ENCODE assay signal across 25 cellular contexts in the genomic region with DNA sequence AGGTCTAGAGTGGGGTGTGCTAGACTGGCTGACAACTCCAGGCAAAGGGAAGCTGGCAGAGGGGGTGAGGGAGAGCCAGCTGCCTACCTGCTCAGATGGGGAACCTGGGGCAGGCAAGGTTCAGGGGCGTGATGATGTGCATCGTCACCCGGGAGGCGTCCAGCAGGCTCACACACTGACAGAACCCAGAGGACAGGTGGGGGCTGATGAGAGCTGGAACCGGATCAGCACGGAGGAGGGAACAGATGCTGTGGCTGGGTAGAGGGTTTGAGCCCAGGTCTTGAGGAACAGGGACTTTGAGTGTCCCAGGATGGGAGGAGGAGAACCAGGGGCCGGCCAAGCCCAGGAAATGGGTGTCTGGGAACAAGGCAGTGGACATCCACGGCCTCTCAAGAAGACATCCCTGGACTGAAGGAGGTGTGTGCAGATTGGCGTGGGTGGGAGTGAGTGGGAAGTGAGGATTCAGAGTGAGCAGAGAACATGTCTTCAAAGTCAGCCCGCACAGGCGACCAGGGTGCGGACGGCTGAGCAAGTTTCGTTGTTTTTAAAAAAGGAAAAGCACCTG. TPM values are rescaled to one million over a fixed set of nuclear protein-coding genes. Genes with fewer than 3 reads are reported as not detected.
DNase-seq lines count a peak whose midpoint lies in the region; ATAC-seq and TF ChIP-seq lines count a peak whose summit lies in the region.
"Had no signal": no experiment of that assay in that cellular context is flagged by ENCODE, and none has a peak within 500 bp of the region (broad histone marks: within the 10 kb centered on the region; RNA-seq: fewer than 3 reads in every experiment).

No MANE protein-coding gene starts in this region.

- H3K36me3 Mint-ChIP-seq in activated CD8-positive, alpha-beta T cell treated with anti-CD3 and anti-CD28 coated beads, Interleukin-2, amount 10 ng/mL, durations not matched to agents 7 days and 5 days (ENCODE audit: low read depth): no peaks in the 10 kb centered on the region
- H3K36me3 Mint-ChIP-seq: stimulated activated naive B cell treated with anti-CD40 and anti-IgM and Interleukin-4, amounts not matched to agents 10 μg/mL and 1 μg/mL and 100 μg/mL, for 72 hours had no signal

- peaks cover 10% of the 10 kb centered on the region for H3K4me1 Mint-ChIP-seq in activated CD8-positive, alpha-beta T cell treated with anti-CD3 and anti-CD28 coated beads, Interleukin-2, amount 10 ng/mL, durations not matched to agents 7 days and 5 days (ENCODE audit: low read depth)
- H3K4me1 Mint-ChIP-seq: endodermal cell had no signal

- POLR2A ChIA-PET in RWPE1 (lab: Yijun Ruan, JAX; ENCODE audit: low non-redundant PET): no interaction called here
- POLR2A ChIA-PET in activated CD8-positive, alpha-beta T cell treated with anti-CD3 and anti-CD28 coated beads, Interleukin-2, amount 10 ng/mL, durations not matched to agents 7 days and 5 days (lab: Charles Lee): no interaction called here

- TF ChIP-seq CTCF in Peyer's patch (IDR thresholded peaks at IDR 0.05): no peak
- no peak for TF ChIP-seq CTCF in dorsolateral prefrontal cortex (IDR thresholded peaks at IDR 0.05 in 54 of 56, conservative IDR thresholded peaks at IDR 0.05 in 2 of 56; ENCODE audit: low read depth in 1 of 56, partially characterized antibody in 56 of 56)
- TF ChIP-seq CTCF in RWPE1 (conservative IDR thresholded peaks at IDR 0.05; ENCODE audit: low read depth): no peak
- no peak for TF ChIP-seq CTCF in spleen (IDR thresholded peaks at IDR 0.05 in 8 of 11, conservative IDR thresholded peaks at IDR 0.05 in 3 of 11)

- no peak overlapping the region for H4K91ac ChIP-seq in neuronal stem cell (ENCODE audit: low read depth, low read length, poor library complexity)

- CTCF ChIA-PET in RWPE1 (lab: Yijun Ruan, JAX): interaction anchor here (1.0 kb wide), 1 partner anchor 86 kb away, joined by 5 read pairs; no protein-coding TSS in a partner anchor
- CTCF ChIA-PET in activated CD8-positive, alpha-beta T cell treated with anti-CD3 and anti-CD28 coated beads, Interleukin-2, amount 10 ng/mL, durations not matched to agents 7 days and 5 days (lab: Charles Lee): interaction anchor here (1.1 kb wide), 1 partner anchor 24 kb away, joined by 3 read pairs; no protein-coding TSS in a partner anchor

- WGBS in neuronal stem cell (ENCODE audit: extremely low coverage in 2 of 2, insufficient read length in 2 of 2, insufficient replicate concordance in 1 of 2), 2 donors: no CpG with 5 or more reads among the region's 14 CpGs
- WGBS in spleen, 5 donors: 83 to 91% (median 86%) methylated on average over 14 of the region's 14 CpGs

- no peak overlapping the region for H3K4me3 Mint-ChIP-seq in activated CD8-positive, alpha-beta T cell treated with anti-CD3 and anti-CD28 coated beads, Interleukin-2, amount 10 ng/mL, durations not matched to agents 7 days and 5 days
- H3K4me3 Mint-ChIP-seq: activated CD4-positive, alpha-beta T cell treated with anti-CD3 and anti-CD28 coated beads, Interleukin-2, amount 10 ng/mL, durations not matched to agents 24 days and 14 days; CD14-positive monocyte; endodermal cell; GM23338; nephron; stimulated activated naive B cell treated with anti-CD40 and anti-IgM and Interleukin-4, amounts not matched to agents 10 μg/mL and 1 μg/mL and 100 μg/mL, for 72 hours; T-helper 2 cell treated with Interferon-gamma antibody and Interleukin-4, amounts not matched to agents 5 μg/mL and 100 μg/mL, for 36 hours had no signal

- H3K9me3 ChIP-seq in Peyer's patch: no peaks in the 10 kb centered on the region
- H3K9me3 ChIP-seq in neuronal stem cell (replicated peaks in 1 of 2; ENCODE audit: control insufficient read depth in 2 of 2, insufficient read depth in 1 of 2, low read depth in 1 of 2, low read length in 2 of 2): peaks cover 2 to 3% of the 10 kb centered on the region in 2 donors
- H3K9me3 ChIP-seq in spleen: no peaks in the 10 kb centered on the region
- H3K9me3 ChIP-seq: esophagus squamous epithelium, vagina had no signal

- no peak overlapping the region for H3K4me2 ChIP-seq in neuronal stem cell (ENCODE audit: insufficient read depth, low read length, poor library complexity, severe bottlenecking)
- H3K4me2 ChIP-seq: GM23338 had no signal

- H3K4ac ChIP-seq in neuronal stem cell (ENCODE audit: low read length): no peak overlapping the region

- peak overlapping the region; percentile 6 for H2BK15ac ChIP-seq in neuronal stem cell (ENCODE audit: low read length)

- H3K14ac ChIP-seq in neuronal stem cell (ENCODE audit: low read length): no peak overlapping the region

- no peak overlapping the region for H2AFZ ChIP-seq in neuronal stem cell (ENCODE audit: low read length)
- H2AFZ ChIP-seq: GM23338 had no signal

- H3K27me3 ChIP-seq in Peyer's patch: peaks cover 0 to 11% of the 10 kb centered on the region in 2 donors
- peaks cover 0 to 36% (median 9%) of the 10 kb centered on the region in 45 donors for H3K27me3 ChIP-seq in dorsolateral prefrontal cortex
- H3K27me3 ChIP-seq in neuronal stem cell (ENCODE audit: control insufficient read depth in 3 of 3, insufficient read depth in 3 of 3, low read depth in 1 of 3, low read length in 3 of 3): peaks cover 8 to 66% (median 32%) of the 10 kb centered on the region in 3 experiments
- peaks cover 0 to 62% (median 37%) of the 10 kb centered on the region in 7 donors for H3K27me3 ChIP-seq in spleen (replicated peaks in 1 of 7)

- no peak overlapping the region for H2BK12ac ChIP-seq in neuronal stem cell (ENCODE audit: low read length)

- H3K79me1 ChIP-seq in neuronal stem cell (ENCODE audit: low read depth, low read length): peaks cover 1% of the 10 kb centered on the region

- H3K23ac ChIP-seq in neuronal stem cell (ENCODE audit: low read depth, low read length, poor library complexity): peak overlapping the region; percentile 16

- H3K18ac ChIP-seq in neuronal stem cell (ENCODE audit: low read length): no peak overlapping the region

- intact Hi-C loops in dorsolateral prefrontal cortex (cut with DNase I): no loop called here
- intact Hi-C loops in spleen (cut with DNase I; ENCODE audit: low total_unique reads): no loop called here

- H2BK5ac ChIP-seq in neuronal stem cell (ENCODE audit: low read length): no peak overlapping the region

- no peak overlapping the region for H3K27ac Mint-ChIP-seq in activated CD8-positive, alpha-beta T cell treated with anti-CD3 and anti-CD28 coated beads, Interleukin-2, amount 10 ng/mL, durations not matched to agents 7 days and 5 days
- H3K27ac Mint-ChIP-seq: activated CD4-positive, alpha-beta T cell treated with anti-CD3 and anti-CD28 coated beads, Interleukin-2, amount 10 ng/mL, durations not matched to agents 24 days and 14 days; activated naive CD4-positive, alpha-beta T cell treated with anti-CD3 and anti-CD28 coated beads, Interleukin-2, amount 50 U/mL, for 72 hours; CD14-positive monocyte; endodermal cell; GM23338; nephron had no signal

- H3K4me1 ChIP-seq in Peyer's patch: peaks cover 0 to 6% (median 0%) of the 10 kb centered on the region in 4 donors
- H3K4me1 ChIP-seq in neuronal stem cell (ENCODE audit: control insufficient read depth in 2 of 2, insufficient read depth in 1 of 2, low read depth in 1 of 2, low read length in 2 of 2): peaks cover 3 to 10% of the 10 kb centered on the region in 2 donors
- H3K4me1 ChIP-seq in spleen: peaks cover 0 to 32% (median 18%) of the 10 kb centered on the region in 6 donors

- DNase-seq in D341Med (ENCODE audit: low spot score): peak; percentile 28
- peak in 2 of 3 donors; percentile 12 to 40 for DNase-seq in Peyer's patch
- DNase-seq in dorsolateral prefrontal cortex: peak in 6 of 10 donors; percentile 18 to 63 (median 46)
- DNase-seq in neuronal stem cell (ENCODE audit: low spot score): no peak
- no peak for DNase-seq in RWPE1 (ENCODE audit: low spot score)
- DNase-seq in activated CD8-positive, alpha-beta T cell treated with anti-CD3 and anti-CD28 coated beads, Interleukin-2, amount 10 ng/mL, durations not matched to agents 7 days and 5 days: no peak
- DNase-seq in spleen: no peak
- DNase-seq: cortex of kidney; EL; esophagus squamous epithelium; foreskin melanocyte; NCI-H1694; NCI-H510A; right cardiac atrium; stimulated activated CD4-positive, alpha-beta T cell treated with anti-CD3 and anti-CD28 coated beads, Interleukin-4, amount 100 ng/mL, for 4 hours; stimulated activated naive B cell treated with anti-CD40 and anti-IgM and Interleukin-4, amounts not matched to agents 10 μg/mL and 1 μg/mL and 100 μg/mL, for 72 hours had no signal

- peak overlapping the region; percentile 40 for H2AK5ac ChIP-seq in neuronal stem cell (ENCODE audit: low read depth, low read length)

- H3K9me3 Mint-ChIP-seq in activated CD8-positive, alpha-beta T cell treated with anti-CD3 and anti-CD28 coated beads, Interleukin-2, amount 10 ng/mL, durations not matched to agents 7 days and 5 days (ENCODE audit: insufficient read depth): no peaks in the 10 kb centered on the region
- H3K9me3 Mint-ChIP-seq: activated CD4-positive, alpha-beta T cell treated with anti-CD3 and anti-CD28 coated beads, Interleukin-2, amount 10 ng/mL, durations not matched to agents 24 days and 14 days; activated naive CD4-positive, alpha-beta T cell treated with anti-CD3 and anti-CD28 coated beads, Interleukin-2, amount 50 U/mL, for 72 hours; endodermal cell; GM23338; nephron; stimulated activated naive B cell treated with anti-CD40 and anti-IgM and Interleukin-4, amounts not matched to agents 10 μg/mL and 1 μg/mL and 100 μg/mL, for 72 hours; T-helper 2 cell treated with Interferon-gamma antibody and Interleukin-4, amounts not matched to agents 5 μg/mL and 100 μg/mL, for 36 hours had no signal

- no peak overlapping the region for H3K27ac ChIP-seq in Peyer's patch
- H3K27ac ChIP-seq in dorsolateral prefrontal cortex: peak overlapping the region in 12 of 59 donors; percentile 3 to 81 (median 41)
- no peak overlapping the region for H3K27ac ChIP-seq in neuronal stem cell (replicated peaks; ENCODE audit: low read length)
- H3K27ac ChIP-seq in RWPE1: no peak overlapping the region
- H3K27ac ChIP-seq in spleen: no peak overlapping the region
- H3K27ac ChIP-seq: esophagus squamous epithelium, vagina had no signal

- no peak overlapping the region for H4K8ac ChIP-seq in neuronal stem cell (ENCODE audit: low read depth, low read length)

- H3K9ac ChIP-seq in neuronal stem cell (ENCODE audit: low read depth, low read length, poor library complexity): no peak overlapping the region

- no peaks in the 10 kb centered on the region for H3K36me3 ChIP-seq in Peyer's patch
- no peaks in the 10 kb centered on the region for H3K36me3 ChIP-seq in neuronal stem cell (replicated peaks in 1 of 2; ENCODE audit: control insufficient read depth in 2 of 2, insufficient read depth in 2 of 2, low read length in 2 of 2)
- H3K36me3 ChIP-seq in spleen: no peaks in the 10 kb centered on the region
- H3K36me3 ChIP-seq: esophagus squamous epithelium, vagina had no signal

- no peak overlapping the region for H2BK120ac ChIP-seq in neuronal stem cell (ENCODE audit: low read depth, low read length)

- H3K27me3 Mint-ChIP-seq in activated CD8-positive, alpha-beta T cell treated with anti-CD3 and anti-CD28 coated beads, Interleukin-2, amount 10 ng/mL, durations not matched to agents 7 days and 5 days (ENCODE audit: low read depth): peaks cover 28% of the 10 kb centered on the region

- H3K4me3 ChIP-seq in Peyer's patch: no peak overlapping the region
- peak overlapping the region in 31 of 59 donors; percentile 6 to 68 (median 58) for H3K4me3 ChIP-seq in dorsolateral prefrontal cortex
- H3K4me3 ChIP-seq in neuronal stem cell (ENCODE audit: low read length in 2 of 2): no peak overlapping the region
- no peak overlapping the region for H3K4me3 ChIP-seq in spleen
- H3K4me3 ChIP-seq: esophagus squamous epithelium, GM23338, vagina had no signal

- ATAC-seq in GM19324 (IDR thresholded peaks at IDR 0.05; ENCODE audit: low FRiP score, unreplicated experiment): no peak
- ATAC-seq in activated CD8-positive, alpha-beta T cell treated with anti-CD3 and anti-CD28 coated beads, Interleukin-2, amount 10 ng/mL, durations not matched to agents 7 days and 5 days: no peak
- ATAC-seq: activated naive CD4-positive, alpha-beta T cell treated with anti-CD3 and anti-CD28 coated beads, Interleukin-2, amount 50 U/mL, for 72 hours; right cardiac atrium had no signal

- TF ChIP-seq POLR2A in Peyer's patch (IDR thresholded peaks at IDR 0.05): no peak
- no peak for TF ChIP-seq POLR2A in spleen (IDR thresholded peaks at IDR 0.05)

RNA-seq across cellular contexts. Expression of a gene that starts 3.9 kb away (rescaled TPM):
- total RNA-seq in Peyer's patch: 1 to 10 TPM in 1 of 4 donors, not detected in 3; 3.0 TPM
- total RNA-seq in dorsolateral prefrontal cortex: 10 to 100 TPM; 16.3 to 54.4 (median 39.2) TPM
- 3.5 TPM for polyA plus RNA-seq in neuronal stem cell (2013, experiment 1 of 2)
- polyA plus RNA-seq in neuronal stem cell (2013, experiment 2 of 2): 3.6 TPM
- total RNA-seq in activated CD8-positive, alpha-beta T cell treated with anti-CD3 and anti-CD28 coated beads, Interleukin-2, amount 10 ng/mL, durations not matched to agents 7 days and 5 days: 1 to 10 TPM; 3.6 to 4.0 TPM
- 1 to 10 TPM; 2.5 to 7.1 (median 3.6) TPM for total RNA-seq in spleen
- polyA plus RNA-seq in spleen: 1 to 10 TPM; 1.9 to 3.1 (median 2.1) TPM

Comparison
In these comparisons a context has a peak if more than half of its experiments do, and no peak if none do; other contexts are left out.
1. DNase-seq: peak in D341Med (single experiment), Peyer's patch (2 of 3) and dorsolateral prefrontal cortex (6 of 10); none in neuronal stem cell (single experiment), RWPE1 (single experiment), activated CD8-positive, alpha-beta T cell treated with anti-CD3 and anti-CD28 coated beads, Interleukin-2, amount 10 ng/mL, durations not matched to agents 7 days and 5 days (single experiment) and spleen (single experiment).
2. H3K4me3 ChIP-seq: peak in dorsolateral prefrontal cortex (31 of 59); none in Peyer's patch (0 of 4), neuronal stem cell (0 of 2) and spleen (0 of 8).